2 cellular contexts compared by ENCODE assay signal in genomic region chr2:85191157-85191556, GRCh38.
TF ChIP-seq lines count a peak whose summit lies in the region.

No MANE protein-coding gene starts in this region.

TF ChIP-seq in GM23338, 12 proteins besides CTCF, POLR2A, EP300 and RAD21:
- no peak for TF ChIP-seq ETS1 (IDR thresholded peaks at IDR 0.05)
- TF ChIP-seq NANOG (IDR thresholded peaks at IDR 0.05; ENCODE audit: borderline replicate concordance) = no peak
- TF ChIP-seq JUNB (IDR thresholded peaks at IDR 0.05; ENCODE audit: unreplicated experiment) = no peak
- TF ChIP-seq, protein P1, sequence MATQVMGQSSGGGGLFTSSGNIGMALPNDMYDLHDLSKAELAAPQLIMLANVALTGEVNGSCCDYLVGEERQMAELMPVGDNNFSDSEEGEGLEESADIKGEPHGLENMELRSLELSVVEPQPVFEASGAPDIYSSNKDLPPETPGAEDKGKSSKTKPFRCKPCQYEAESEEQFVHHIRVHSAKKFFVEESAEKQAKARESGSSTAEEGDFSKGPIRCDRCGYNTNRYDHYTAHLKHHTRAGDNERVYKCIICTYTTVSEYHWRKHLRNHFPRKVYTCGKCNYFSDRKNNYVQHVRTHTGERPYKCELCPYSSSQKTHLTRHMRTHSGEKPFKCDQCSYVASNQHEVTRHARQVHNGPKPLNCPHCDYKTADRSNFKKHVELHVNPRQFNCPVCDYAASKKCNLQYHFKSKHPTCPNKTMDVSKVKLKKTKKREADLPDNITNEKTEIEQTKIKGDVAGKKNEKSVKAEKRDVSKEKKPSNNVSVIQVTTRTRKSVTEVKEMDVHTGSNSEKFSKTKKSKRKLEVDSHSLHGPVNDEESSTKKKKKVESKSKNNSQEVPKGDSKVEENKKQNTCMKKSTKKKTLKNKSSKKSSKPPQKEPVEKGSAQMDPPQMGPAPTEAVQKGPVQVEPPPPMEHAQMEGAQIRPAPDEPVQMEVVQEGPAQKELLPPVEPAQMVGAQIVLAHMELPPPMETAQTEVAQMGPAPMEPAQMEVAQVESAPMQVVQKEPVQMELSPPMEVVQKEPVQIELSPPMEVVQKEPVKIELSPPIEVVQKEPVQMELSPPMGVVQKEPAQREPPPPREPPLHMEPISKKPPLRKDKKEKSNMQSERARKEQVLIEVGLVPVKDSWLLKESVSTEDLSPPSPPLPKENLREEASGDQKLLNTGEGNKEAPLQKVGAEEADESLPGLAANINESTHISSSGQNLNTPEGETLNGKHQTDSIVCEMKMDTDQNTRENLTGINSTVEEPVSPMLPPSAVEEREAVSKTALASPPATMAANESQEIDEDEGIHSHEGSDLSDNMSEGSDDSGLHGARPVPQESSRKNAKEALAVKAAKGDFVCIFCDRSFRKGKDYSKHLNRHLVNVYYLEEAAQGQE (IDR thresholded peaks at IDR 0.05; ENCODE audit: unreplicated experiment) = no peak
- TF ChIP-seq ZNF114 (CRISPR knock-in tag; IDR thresholded peaks at IDR 0.05) = no peak
- TF ChIP-seq ZNF462 (CRISPR knock-in tag; IDR thresholded peaks at IDR 0.05) = no peak
- TF ChIP-seq STAT1 (IDR thresholded peaks at IDR 0.05; ENCODE audit: unreplicated experiment) = no peak
- TF ChIP-seq EZH2phosphoT487 (IDR thresholded peaks at IDR 0.05; ENCODE audit: unreplicated experiment) = no peak
- TF ChIP-seq CREB1 (CRISPR knock-in tag; IDR thresholded peaks at IDR 0.05; ENCODE audit: low read depth) = no peak
- no peak for TF ChIP-seq ZNF331 (CRISPR knock-in tag; IDR thresholded peaks at IDR 0.05; ENCODE audit: low read depth)
- TF ChIP-seq POLR2AphosphoS5 (IDR thresholded peaks at IDR 0.05; ENCODE audit: low read depth) = no peak
- no peak for TF ChIP-seq EZH2 (IDR thresholded peaks at IDR 0.05; ENCODE audit: low read depth, unreplicated experiment)

TF ChIP-seq in IMR-90, 13 proteins besides CTCF, POLR2A, EP300 and RAD21 (continued from another document):
- TF ChIP-seq USF2 (IDR thresholded peaks at IDR 0.05; ENCODE audit: low read depth, low read length) (no peak), MAZ (IDR thresholded peaks at IDR 0.05; ENCODE audit: borderline replicate concordance, low read depth, low read length) (no peak), BHLHE40 (IDR thresholded peaks at IDR 0.05; ENCODE audit: low read depth, low read length) (no peak), MXI1 (IDR thresholded peaks at IDR 0.05; ENCODE audit: borderline replicate concordance, low read depth, low read length) (no peak), RCOR1 (IDR thresholded peaks at IDR 0.05; ENCODE audit: insufficient replicate concordance, low read length) (no peak), SMC3 (IDR thresholded peaks at IDR 0.05; ENCODE audit: low read depth, low read length) (no peak), CHD1 (IDR thresholded peaks at IDR 0.05; ENCODE audit: low read depth, low read length) (no peak), MAFK (IDR thresholded peaks at IDR 0.05; ENCODE audit: low read depth, low read length) (no peak), CEBPB (IDR thresholded peaks at IDR 0.05; ENCODE audit: low read depth, low read length) (no peak)
